ENCODE assay signal across 1 cellular context in genomic region chr9:134025606-134026541, GRCh38.
TF ChIP-seq lines count a peak whose summit lies in the region.

No MANE protein-coding gene starts in this region.

TF ChIP-seq in HepG2, 621 proteins besides CTCF, POLR2A, EP300 and RAD21 (continued from another document and continues in another):
- no peak for TF ChIP-seq ZNF770 (CRISPR knock-in tag; IDR thresholded peaks at IDR 0.05)
- no peak for TF ChIP-seq TRIM22 (IDR thresholded peaks at IDR 0.05)
- TF ChIP-seq RXRB (CRISPR knock-in tag; IDR thresholded peaks at IDR 0.05; ENCODE audit: borderline replicate concordance): no peak
- TF ChIP-seq PLSCR1 (CRISPR knock-in tag; IDR thresholded peaks at IDR 0.05; ENCODE audit: borderline replicate concordance): no peak
- no peak for TF ChIP-seq SIX1 (CRISPR knock-in tag; IDR thresholded peaks at IDR 0.05; ENCODE audit: borderline replicate concordance)
- TF ChIP-seq ZNF619 (CRISPR knock-in tag; IDR thresholded peaks at IDR 0.05): no peak
- no peak for TF ChIP-seq ZNF367 (CRISPR knock-in tag; IDR thresholded peaks at IDR 0.05; ENCODE audit: borderline replicate concordance)
- TF ChIP-seq IKZF4 (CRISPR knock-in tag; IDR thresholded peaks at IDR 0.05; ENCODE audit: borderline replicate concordance, low read depth, not compliant biosample characterization): peak; percentile 4
- no peak for TF ChIP-seq ZNF709 (CRISPR knock-in tag; IDR thresholded peaks at IDR 0.05)
- TF ChIP-seq IKZF1 (IDR thresholded peaks at IDR 0.05): no peak
- TF ChIP-seq DMTF1 (CRISPR knock-in tag; IDR thresholded peaks at IDR 0.05): no peak
- no peak for TF ChIP-seq SP2 (CRISPR knock-in tag; IDR thresholded peaks at IDR 0.05)
- TF ChIP-seq ZFYVE20 (CRISPR knock-in tag; IDR thresholded peaks at IDR 0.05; ENCODE audit: borderline replicate concordance, low read depth): no peak
- 0 out of 2 replicates have a peak, but pooled peaks have one; percentile 13 for TF ChIP-seq POGK (CRISPR knock-in tag; conservative IDR thresholded peaks at IDR 0.05)
- 0 out of 2 replicates have a peak, but pooled peaks have one; percentile 41 for TF ChIP-seq MXD4 (CRISPR knock-in tag; IDR thresholded peaks at IDR 0.05)
- TF ChIP-seq MED1 (CRISPR knock-in tag; IDR thresholded peaks at IDR 0.05): 0 out of 2 replicates have a peak, but pooled peaks have one; percentile 34
- TF ChIP-seq PAWR (CRISPR knock-in tag; IDR thresholded peaks at IDR 0.05; ENCODE audit: borderline replicate concordance): no peak
- no peak for TF ChIP-seq SP4 (CRISPR knock-in tag; IDR thresholded peaks at IDR 0.05)
- no peak for TF ChIP-seq ZNF329 (CRISPR knock-in tag; IDR thresholded peaks at IDR 0.05; ENCODE audit: low read depth)
- no peak for TF ChIP-seq ZNF660 (CRISPR knock-in tag; IDR thresholded peaks at IDR 0.05; ENCODE audit: borderline replicate concordance, low read depth)
- TF ChIP-seq ZNF354B (CRISPR knock-in tag; IDR thresholded peaks at IDR 0.05): no peak
- TF ChIP-seq DBP (CRISPR knock-in tag; IDR thresholded peaks at IDR 0.05; ENCODE audit: not compliant biosample characterization): no peak
- no peak for TF ChIP-seq ZNF335 (CRISPR knock-in tag; IDR thresholded peaks at IDR 0.05)
- TF ChIP-seq ATAD3A (CRISPR knock-in tag; IDR thresholded peaks at IDR 0.05): no peak
- TF ChIP-seq ZZZ3 (CRISPR knock-in tag; IDR thresholded peaks at IDR 0.05; ENCODE audit: borderline replicate concordance): no peak
- no peak for TF ChIP-seq KLF15 (CRISPR knock-in tag; IDR thresholded peaks at IDR 0.05; ENCODE audit: borderline replicate concordance)
- no peak for TF ChIP-seq ZNF143 (CRISPR knock-in tag; IDR thresholded peaks at IDR 0.05)
- no peak for TF ChIP-seq GTF2F1 (IDR thresholded peaks at IDR 0.05; ENCODE audit: low read length)
- no peak for TF ChIP-seq ARNTL (CRISPR knock-in tag; IDR thresholded peaks at IDR 0.05)
- no peak for TF ChIP-seq MBNL3 (CRISPR knock-in tag; conservative IDR thresholded peaks at IDR 0.05)
- TF ChIP-seq AGO2 (optimal IDR thresholded peaks at IDR 0.05; ENCODE audit: low read depth, low read length): no peak
- no peak for TF ChIP-seq GATAD2A (CRISPR knock-in tag; IDR thresholded peaks at IDR 0.05)
- no peak for TF ChIP-seq FIP1L1 (IDR thresholded peaks at IDR 0.05; ENCODE audit: borderline replicate concordance, insufficient read depth, low read depth, low read length)
- TF ChIP-seq SALL1 (CRISPR knock-in tag; IDR thresholded peaks at IDR 0.05): peak; percentile 4; the same call in 1 of the 2 replicates
- no peak for TF ChIP-seq SRF (IDR thresholded peaks at IDR 0.05; ENCODE audit: low read depth, low read length)
- TF ChIP-seq MEF2D (CRISPR knock-in tag; IDR thresholded peaks at IDR 0.05): no peak
- peak; percentile 19; the same call in 1 of the 2 replicates for TF ChIP-seq ZNF772 (CRISPR knock-in tag; IDR thresholded peaks at IDR 0.05)
- no peak for TF ChIP-seq ZSCAN25 (CRISPR knock-in tag; IDR thresholded peaks at IDR 0.05)
- no peak for TF ChIP-seq ATF3 (CRISPR knock-in tag; IDR thresholded peaks at IDR 0.05)
- no peak for TF ChIP-seq SRSF4 (IDR thresholded peaks at IDR 0.05; ENCODE audit: low read depth, low read length, poor library complexity, severe bottlenecking)
- 0 out of 2 replicates have a peak, but pooled peaks have one; percentile 3 for TF ChIP-seq ZNF589 (CRISPR knock-in tag; conservative IDR thresholded peaks at IDR 0.05)
- TF ChIP-seq ZBTB26 (CRISPR knock-in tag; IDR thresholded peaks at IDR 0.05; ENCODE audit: borderline replicate concordance): no peak
- TF ChIP-seq ZMAT5 (CRISPR knock-in tag; IDR thresholded peaks at IDR 0.05; ENCODE audit: borderline replicate concordance, low read depth): no peak
- TF ChIP-seq ZNF749 (CRISPR knock-in tag; IDR thresholded peaks at IDR 0.05; ENCODE audit: borderline replicate concordance): no peak
- TF ChIP-seq SMARCC2 (IDR thresholded peaks at IDR 0.05): no peak
- TF ChIP-seq THAP7 (CRISPR knock-in tag; IDR thresholded peaks at IDR 0.05): no peak
- no peak for TF ChIP-seq ZNF292 (CRISPR knock-in tag; IDR thresholded peaks at IDR 0.05; ENCODE audit: borderline replicate concordance, low read depth)
- TF ChIP-seq CBX5 (CRISPR knock-in tag; IDR thresholded peaks at IDR 0.05; ENCODE audit: borderline replicate concordance): no peak
- TF ChIP-seq ZNF552 (CRISPR knock-in tag; IDR thresholded peaks at IDR 0.05; ENCODE audit: borderline replicate concordance): no peak
- TF ChIP-seq MEIS2 (CRISPR knock-in tag; IDR thresholded peaks at IDR 0.05): no peak
- no peak for TF ChIP-seq ZNF652 (CRISPR knock-in tag; IDR thresholded peaks at IDR 0.05; ENCODE audit: borderline replicate concordance, low read depth)
- TF ChIP-seq ONECUT2 (CRISPR knock-in tag; IDR thresholded peaks at IDR 0.05): no peak
- no peak for TF ChIP-seq E2F2 (CRISPR knock-in tag; IDR thresholded peaks at IDR 0.05; ENCODE audit: borderline replicate concordance)
- TF ChIP-seq HOXA5 (CRISPR knock-in tag; IDR thresholded peaks at IDR 0.05): no peak
- TF ChIP-seq CENPBD1 (CRISPR knock-in tag; IDR thresholded peaks at IDR 0.05; ENCODE audit: borderline replicate concordance, low read depth): no peak
- TF ChIP-seq ZNF503 (CRISPR knock-in tag; IDR thresholded peaks at IDR 0.05): 0 out of 2 replicates have a peak, but pooled peaks have one; percentile 24
